20 cellular contexts compared by ENCODE assay signal in the genomic region with DNA sequence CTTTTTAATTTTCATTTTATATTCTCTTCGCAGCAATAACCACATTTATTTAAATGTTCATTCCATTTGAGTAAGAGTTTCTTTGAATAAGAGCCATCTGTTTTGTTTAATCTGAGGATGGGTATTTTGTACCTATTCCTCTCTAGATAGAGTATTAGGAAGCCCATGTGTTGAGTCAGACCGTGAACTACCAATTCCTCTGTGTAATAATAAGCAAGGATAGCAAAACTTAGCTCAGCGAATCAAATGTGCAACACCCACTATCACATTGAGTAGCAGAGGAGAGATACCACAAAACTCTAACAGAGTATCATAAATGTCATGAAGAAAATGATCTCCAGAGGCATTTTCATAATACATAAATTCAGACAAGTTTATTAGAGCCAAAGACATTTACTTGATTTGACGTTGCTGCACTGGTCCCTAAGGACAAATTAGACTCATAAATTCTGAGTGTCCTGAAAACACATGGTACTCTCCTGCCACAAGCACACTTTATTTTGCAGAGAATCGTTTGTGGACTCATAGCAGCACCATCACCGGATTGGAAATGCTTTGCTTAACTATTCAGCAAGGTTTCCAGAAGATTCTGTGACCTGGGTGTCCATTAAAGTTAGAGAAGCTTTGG.
A peak's percentile ranks its signal among the peaks of the same experiment; 100 is the strongest.
DNase-seq lines count a peak whose midpoint lies in the region; ATAC-seq and TF ChIP-seq lines count a peak whose summit lies in the region.
"Had no signal": no experiment of that assay in that cellular context is flagged by ENCODE, and none has a peak within 500 bp of the region (broad histone marks: within the 10 kb centered on the region; RNA-seq: fewer than 3 reads in every experiment).

No MANE protein-coding gene starts in this region.

- H4K20me1 ChIP-seq in PC-3 (ENCODE audit: low read length), result no peaks in the 10 kb centered on the region

- H3K4me3 Mint-ChIP-seq in activated CD8-positive, alpha-beta T cell treated with anti-CD3 and anti-CD28 coated beads for 36 hours, result no peak overlapping the region
- H3K4me3 Mint-ChIP-seq: GM23338 had no signal

- H3K36me3 Mint-ChIP-seq in activated CD8-positive, alpha-beta T cell treated with anti-CD3 and anti-CD28 coated beads for 36 hours (ENCODE audit: low read depth), result no peaks in the 10 kb centered on the region

- BruUV-seq in PC-3 (replicated peaks; lab: Mats Ljungman, UMichigan), result no TSS peak

- H3K27me3 ChIP-seq in PC-3 (ENCODE audit: low read length) (no peaks in the 10 kb centered on the region), skeletal muscle tissue (ENCODE audit: control insufficient read depth in 3 of 3, insufficient read depth in 3 of 3, low read length in 3 of 3) (no peaks in the 10 kb centered on the region), right cardiac atrium (ENCODE audit: control insufficient read depth, insufficient read depth) (no peaks in the 10 kb centered on the region), brain microvascular endothelial cell (replicated peaks) (no peaks in the 10 kb centered on the region)

- H3K27ac Mint-ChIP-seq in activated CD8-positive, alpha-beta T cell treated with anti-CD3 and anti-CD28 coated beads for 36 hours, result no peak overlapping the region
- H3K27ac Mint-ChIP-seq: GM23338 had no signal

- no peaks in the 10 kb centered on the region for H3K27me3 Mint-ChIP-seq in activated CD8-positive, alpha-beta T cell treated with anti-CD3 and anti-CD28 coated beads for 36 hours

- H3K4me1 Mint-ChIP-seq in activated CD8-positive, alpha-beta T cell treated with anti-CD3 and anti-CD28 coated beads for 36 hours (ENCODE audit: low read depth), result no peaks in the 10 kb centered on the region
- H3K4me1 Mint-ChIP-seq: GM23338 had no signal

- H3K9me3 ChIP-seq in PC-3 (ENCODE audit: low read length) (no peaks in the 10 kb centered on the region), skeletal muscle tissue (ENCODE audit: control insufficient read depth in 3 of 3, low read length in 3 of 3) (no peaks in the 10 kb centered on the region), right cardiac atrium (ENCODE audit: control insufficient read depth, low read length) (no peaks in the 10 kb centered on the region)
- H3K9me3 ChIP-seq: SK-N-SH had no signal

- no peak overlapping the region for H2AFZ ChIP-seq in PC-3 (ENCODE audit: low read length)
- H2AFZ ChIP-seq: GM23338 had no signal

- H3K36me3 ChIP-seq in PC-3 (ENCODE audit: low read depth, low read length) (no peaks in the 10 kb centered on the region), skeletal muscle tissue (ENCODE audit: control insufficient read depth in 3 of 3, insufficient read depth in 3 of 3, low read length in 3 of 3) (no peaks in the 10 kb centered on the region), brain microvascular endothelial cell (replicated peaks) (no peaks in the 10 kb centered on the region)

- DNase-seq in AG10803 (ENCODE audit: low read depth) (peak; percentile 42), PC-3 (no peak), foreskin fibroblast (peak; percentile 16 to 51), NCI-H1048 (lab: John Stamatoyannopoulos, UW) (no peak), right cardiac atrium (no peak), brain microvascular endothelial cell (no peak)
- no peak for DNase-seq in activated CD8-positive, alpha-beta T cell treated with anti-CD3 and anti-CD28 coated beads for 36 hours
- DNase-seq: DMS79, NCI-H1092, NCI-H146, NCI-H2081 treated with DMSO at 0.1 percent for 48 hours, NCI-H510A, RPMI8226, SHP77 treated with DMSO at 0.1 percent for 48 hours, SK-N-SH had no signal

- POLR2A ChIA-PET in PC-3 (lab: Charles Lee; ENCODE audit: unreplicated experiment), result no interaction called here
- POLR2A ChIA-PET in activated CD8-positive, alpha-beta T cell treated with anti-CD3 and anti-CD28 coated beads for 36 hours (lab: Charles Lee), result interaction anchor here (0.6 kb wide), 1 partner anchor 140 kb away, joined by 3 read pairs; no protein-coding TSS in a partner anchor

- H3K79me2 ChIP-seq in PC-3 (ENCODE audit: low read length), result no peaks in the 10 kb centered on the region

- no peak overlapping the region for H3K4me2 ChIP-seq in PC-3 (ENCODE audit: low read length)
- H3K4me2 ChIP-seq: A549, GM23338, SK-N-SH had no signal

- WGBS in right cardiac atrium, result 71% methylated on average over 6 of the region's 6 CpGs

- in situ Hi-C loops in brain microvascular endothelial cell (cut with HindIII; ENCODE audit: low pct_ligation_motif_present, low sequenced_read_pairs), result no loop called here

- H3K4me1 ChIP-seq in PC-3 (ENCODE audit: insufficient read depth, low read length) (peaks cover 37% of the 10 kb centered on the region), skeletal muscle tissue (ENCODE audit: control insufficient read depth in 3 of 3, insufficient read depth in 3 of 3, low read length in 3 of 3) (no peaks in the 10 kb centered on the region), right cardiac atrium (ENCODE audit: control insufficient read depth, insufficient read depth, low read length) (no peaks in the 10 kb centered on the region)
- H3K4me1 ChIP-seq: A549 had no signal

- H3K4me3 ChIP-seq in AG10803 (ENCODE audit: low read length) (no peak overlapping the region), PC-3 (ENCODE audit: low read length) (no peak overlapping the region), foreskin fibroblast (ENCODE audit: low read depth in 1 of 2, low read length in 2 of 2) (no peak overlapping the region), skeletal muscle tissue (ENCODE audit: low read length in 3 of 3) (no peak overlapping the region), right cardiac atrium (ENCODE audit: low read length) (no peak overlapping the region), brain microvascular endothelial cell (ENCODE audit: low read depth, low read length) (no peak overlapping the region)
- H3K4me3 ChIP-seq: A549, GM23338 had no signal

- CTCF ChIA-PET in PC-3 (lab: Charles Lee), result no interaction called here
- CTCF ChIA-PET in activated CD8-positive, alpha-beta T cell treated with anti-CD3 and anti-CD28 coated beads for 36 hours (lab: Charles Lee), result interaction anchor here (1.0 kb wide), 1 partner anchor 22 kb away, joined by 3 read pairs; no protein-coding TSS in a partner anchor

- H3K27ac ChIP-seq in PC-3 (ENCODE audit: low read length), result 0 out of 2 replicates have a peak overlapping the region, but pooled peaks have one; percentile 14
- peak overlapping the region; percentile 23 for H3K27ac ChIP-seq in skeletal muscle tissue (ENCODE audit: low read depth, low read length)
- H3K27ac ChIP-seq in right cardiac atrium (ENCODE audit: low read length), result no peak overlapping the region
- no peak overlapping the region for H3K27ac ChIP-seq in brain microvascular endothelial cell
- H3K27ac ChIP-seq: A549, C4-2B, HL-60 had no signal

- H3K9ac ChIP-seq in PC-3 (ENCODE audit: low read length), result no peak overlapping the region
- no peak overlapping the region for H3K9ac ChIP-seq in skeletal muscle tissue (ENCODE audit: low read depth in 1 of 3, low read length in 3 of 3)
- H3K9ac ChIP-seq: SK-N-SH had no signal

- H3F3A ChIP-seq in PC-3 (ENCODE audit: low read length, unreplicated experiment), result no peaks in the 10 kb centered on the region

- intact Hi-C loops in PC-3 (cut with micrococcal nuclease) (no loop called here), right cardiac atrium (cut with DNase I) (no loop called here)
- intact Hi-C loops in activated CD8-positive, alpha-beta T cell treated with anti-CD3 and anti-CD28 coated beads for 36 hours (cut with micrococcal nuclease), result no loop called here

- no peaks in the 10 kb centered on the region for H3K9me2 ChIP-seq in PC-3 (replicated peaks; ENCODE audit: low read length)
- H3K9me2 ChIP-seq: SK-N-SH had no signal

- no peak for ATAC-seq in PC-3
- no peak for ATAC-seq in activated CD8-positive, alpha-beta T cell treated with anti-CD3 and anti-CD28 coated beads for 36 hours
- ATAC-seq in right cardiac atrium, result no peak
- ATAC-seq: A549, GM23338 had no signal

- H3K9me3 Mint-ChIP-seq in activated CD8-positive, alpha-beta T cell treated with anti-CD3 and anti-CD28 coated beads for 36 hours, result peaks cover 1% of the 10 kb centered on the region
- H3K9me3 Mint-ChIP-seq: GM23338 had no signal

- TF ChIP-seq CTCF in AG10803 (conservative IDR thresholded peaks at IDR 0.05; ENCODE audit: low read length) (no peak), PC-3 (conservative IDR thresholded peaks at IDR 0.05; ENCODE audit: low read depth, low read length) (no peak), foreskin fibroblast (IDR thresholded peaks at IDR 0.05; ENCODE audit: low read depth, low read length) (no peak), brain microvascular endothelial cell (IDR thresholded peaks at IDR 0.05; ENCODE audit: low read depth, low read length, missing control alignments) (no peak)
- no peak for TF ChIP-seq CTCF in activated CD8-positive, alpha-beta T cell treated with anti-CD3 and anti-CD28 coated beads for 36 hours (IDR thresholded peaks at IDR 0.05)

Comparison
In these comparisons a context has a peak if more than half of its experiments do, and no peak if none do; other contexts are left out.
1. DNase-seq: peak in AG10803 (single experiment) and foreskin fibroblast (2 of 2); none in PC-3 (single experiment), activated CD8-positive, alpha-beta T cell treated with anti-CD3 and anti-CD28 coated beads for 36 hours (single experiment), NCI-H1048 (single experiment), right cardiac atrium (0 of 3) and brain microvascular endothelial cell (single experiment).
2. H3K27ac ChIP-seq: peak in PC-3 (single experiment) and skeletal muscle tissue (single experiment); none in right cardiac atrium (single experiment) and brain microvascular endothelial cell (single experiment).